Comparison of ENCODE assay signal across 8 cellular contexts in genomic region chr12:54005853-54006699, GRCh38. TPM values are rescaled to one million over a fixed set of nuclear protein-coding genes. Genes with fewer than 3 reads are reported as not detected.
DNase-seq lines count a peak whose midpoint lies in the region; ATAC-seq and TF ChIP-seq lines count a peak whose summit lies in the region.

No MANE protein-coding gene starts in this region.

- H3K36me3 Mint-ChIP-seq in endothelial cell (ENCODE audit: low read depth, unreplicated experiment), result no peaks in the 10 kb centered on the region

- peak; percentile 99 for TF ChIP-seq CTCF in endothelial cell (IDR thresholded peaks at IDR 0.05; ENCODE audit: unreplicated experiment)

- DNase-seq in NCI-H446 (lab: John Stamatoyannopoulos, UW), result peak; percentile 64 to 89
- DNase-seq in NCI-H446 treated with DMSO at 0.1 percent for 48 hours (lab: John Stamatoyannopoulos, UW), result no peak
- peak; percentile 59 for DNase-seq in NCI-H82 treated with DMSO at 0.1 percent for 48 hours (lab: John Stamatoyannopoulos, UW; ENCODE audit: unreplicated experiment)
- DNase-seq in activated CD8-positive, alpha-beta memory T cell treated with anti-CD3 and anti-CD28 coated beads, Interleukin-2, amount 50 U/mL, for 24 hours (ENCODE audit: extremely low read depth), result peak; percentile 57
- DNase-seq in endothelial cell (ENCODE audit: low spot score), result peak; percentile 93
- peak; percentile 87 for DNase-seq in mucosa of gallbladder (ENCODE audit: low spot score)
- peak; percentile 74 to 78 for DNase-seq in stimulated activated CD8-positive, alpha-beta memory T cell treated with anti-CD3 and anti-CD28 coated beads, Interleukin-4, amount 100 ng/mL, for 1 hour (ENCODE audit: low read depth in 2 of 2, low spot score in 1 of 2)

- H3K9me3 Mint-ChIP-seq in endothelial cell (ENCODE audit: unreplicated experiment), result no peaks in the 10 kb centered on the region

- H3K27me3 Mint-ChIP-seq in endothelial cell (ENCODE audit: unreplicated experiment), result peaks cover 37% of the 10 kb centered on the region

- H3K27ac Mint-ChIP-seq in endothelial cell (ENCODE audit: unreplicated experiment), result no peak overlapping the region

- ATAC-seq in HG03095 (IDR thresholded peaks at IDR 0.05; ENCODE audit: unreplicated experiment), result peak; percentile 69

- peak overlapping the region; percentile 31 for H3K4me3 Mint-ChIP-seq in endothelial cell (ENCODE audit: unreplicated experiment)

- peaks cover 14% of the 10 kb centered on the region for H3K4me1 Mint-ChIP-seq in endothelial cell (ENCODE audit: unreplicated experiment)

RNA-seq across cellular contexts. Expression of gene HOXC8, which starts 2.7 kb away (rescaled TPM):
- total RNA-seq in endothelial cell (ENCODE audit: unreplicated experiment) (not detected), mucosa of gallbladder (not detected)

RNA-seq across cellular contexts. Expression of gene HOXC9, which starts 6.1 kb away (rescaled TPM):
- 0.28 TPM for total RNA-seq in endothelial cell (ENCODE audit: unreplicated experiment)
- not detected for total RNA-seq in mucosa of gallbladder

RNA-seq across cellular contexts. Expression of gene HOXC10, which starts 21.1 kb away (rescaled TPM):
- 1.9 TPM for total RNA-seq in endothelial cell (ENCODE audit: unreplicated experiment)
- not detected for total RNA-seq in mucosa of gallbladder

RNA-seq across cellular contexts. Expression of gene HOXC6, which starts 22.2 kb away (rescaled TPM):
- total RNA-seq in endothelial cell (ENCODE audit: unreplicated experiment) (0.21 TPM), mucosa of gallbladder (0.26 TPM)

RNA-seq across cellular contexts. Expression of gene HOXC5, which starts 26.8 kb away (rescaled TPM):
- not detected for total RNA-seq in endothelial cell (ENCODE audit: unreplicated experiment)
- not detected for total RNA-seq in mucosa of gallbladder
